ENCODE assay signal across 10 cellular contexts in genomic region chr3:169850618-169851017, GRCh38. TPM values are rescaled to one million over a fixed set of nuclear protein-coding genes. Genes with fewer than 3 reads are reported as not detected.
"Had no signal": no experiment of that assay in that cellular context is flagged by ENCODE, and none has a peak within 500 bp of the region (broad histone marks: within the 10 kb centered on the region; RNA-seq: fewer than 3 reads in every experiment).

No MANE protein-coding gene starts in this region.

- FAIRE-seq: HTR-8/SVneo had no signal

- H3K9ac ChIP-seq: KMS-11 had no signal

- H3K4me2 ChIP-seq: KMS-11 had no signal

- H3K27ac ChIP-seq: HL-60, KMS-11 had no signal

- DNase-seq: IMR-90, Karpas-422, KBM-7, KG1 had no signal

RNA-seq across cellular contexts. Expression of gene LRRC31, which starts 19.1 kb away (rescaled TPM):
- total RNA-seq: HT1080, IMR-90 had no signal
- polyA plus RNA-seq: IgD-negative memory B cell, IMR-90 had no signal

RNA-seq across cellular contexts. Expression of gene LRRC34, which starts 37.9 kb away (rescaled TPM):
- total RNA-seq: HT1080 had no signal

RNA-seq across cellular contexts. Expression of gene LRRIQ4, which starts 37.9 kb away (rescaled TPM):
- total RNA-seq: HT-29, HT1080, IMR-90 had no signal
- polyA plus RNA-seq: IgD-negative memory B cell, IMR-90 had no signal
